ENCODE assay signal across 1 cellular context in the genomic region with DNA sequence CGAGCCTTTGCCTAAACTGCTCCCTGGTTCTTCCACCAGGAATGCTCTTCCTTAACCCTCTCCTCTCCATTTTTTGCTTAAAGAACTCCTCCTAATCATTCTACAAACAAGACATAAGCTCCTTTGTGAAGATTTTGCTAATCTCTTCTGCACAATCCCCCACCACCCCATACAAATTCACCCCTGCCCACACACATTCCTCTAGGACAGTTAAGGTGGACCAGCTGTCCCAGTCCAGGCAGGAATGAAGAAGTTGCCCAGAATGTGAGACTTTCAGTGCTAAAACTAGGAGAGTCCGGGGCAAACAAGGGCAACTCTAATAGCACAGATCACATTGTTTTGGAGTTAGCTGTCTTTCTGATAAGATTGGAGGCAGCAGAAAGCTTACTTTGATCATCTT.
TF ChIP-seq lines count a peak whose summit lies in the region.

No MANE protein-coding gene starts in this region.

TF ChIP-seq in H1, 55 proteins besides CTCF, POLR2A, EP300 and RAD21 (continued from another document):
- no peak for TF ChIP-seq KDM4A (IDR thresholded peaks at IDR 0.05; ENCODE audit: low read depth, low read length, severe bottlenecking)
